ENCODE assay signal across 28 cellular contexts in the genomic region with DNA sequence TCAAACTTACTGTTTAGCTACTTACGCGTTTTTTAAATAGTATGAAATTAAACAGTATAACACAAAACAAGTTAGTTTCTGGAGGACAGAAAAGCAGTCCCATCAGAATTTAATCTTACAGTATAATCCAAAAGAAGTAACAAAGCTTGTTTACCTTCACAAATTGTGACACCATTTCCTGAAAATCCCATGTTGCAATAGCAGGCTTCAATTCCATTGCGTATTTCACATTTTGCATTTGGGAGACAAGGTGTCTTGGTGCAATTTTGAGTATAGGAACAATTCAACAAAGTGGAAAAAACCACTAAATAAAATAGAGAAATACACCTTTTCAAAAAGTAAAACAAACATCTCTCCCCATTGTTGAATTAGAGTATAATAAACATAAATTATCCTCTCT. TPM values are rescaled to one million over a fixed set of nuclear protein-coding genes. Genes with fewer than 3 reads are reported as not detected.
DNase-seq lines count a peak whose midpoint lies in the region; TF ChIP-seq lines count a peak whose summit lies in the region.
"Had no signal": no experiment of that assay in that cellular context is flagged by ENCODE, and none has a peak within 500 bp of the region (broad histone marks: within the 10 kb centered on the region; RNA-seq: fewer than 3 reads in every experiment).

No MANE protein-coding gene starts in this region.

- CTCF ChIA-PET in activated naive CD4-positive, alpha-beta T cell treated with anti-CD3 and anti-CD28 coated beads for 36 hours (lab: Charles Lee), result no interaction called here

- H3K27ac Mint-ChIP-seq in activated naive CD4-positive, alpha-beta T cell treated with anti-CD3 and anti-CD28 coated beads for 36 hours, result no peak overlapping the region
- H3K27ac Mint-ChIP-seq: activated T-helper 1 cell treated with anti-CD3 and anti-CD28 coated beads, Interleukin-12 subunit alpha, Interleukin-12 subunit beta, Interleukin-2, Interleukin-4 antibody, amounts not matched to agents 30 ng/mL and 10 ng/mL and 1 ng/mL, durations not matched to agents 14 hours and 24 hours and 36 hours; GM23338; IgD-negative memory B cell; nephron progenitor cell had no signal

- H3K36me3 ChIP-seq in right atrium auricular region, result no peaks in the 10 kb centered on the region
- no peaks in the 10 kb centered on the region for H3K36me3 ChIP-seq in esophagus squamous epithelium
- H3K36me3 ChIP-seq in mesodermal cell (ENCODE audit: control insufficient read depth, insufficient read depth, low read length), result no peaks in the 10 kb centered on the region
- H3K36me3 ChIP-seq in uterus, result no peaks in the 10 kb centered on the region
- H3K36me3 ChIP-seq: WERI-Rb-1 had no signal

- H3K4me3 Mint-ChIP-seq in activated naive CD4-positive, alpha-beta T cell treated with anti-CD3 and anti-CD28 coated beads for 36 hours, result no peak overlapping the region
- H3K4me3 Mint-ChIP-seq: activated T-helper 1 cell treated with anti-CD3 and anti-CD28 coated beads, Interleukin-12 subunit alpha, Interleukin-12 subunit beta, Interleukin-2, Interleukin-4 antibody, amounts not matched to agents 30 ng/mL and 10 ng/mL and 1 ng/mL, durations not matched to agents 14 hours and 24 hours and 36 hours; GM23338; IgD-negative memory B cell; nephron progenitor cell had no signal

- H3K36me3 Mint-ChIP-seq in activated naive CD4-positive, alpha-beta T cell treated with anti-CD3 and anti-CD28 coated beads for 36 hours (ENCODE audit: low read depth), result no peaks in the 10 kb centered on the region
- H3K36me3 Mint-ChIP-seq: IgD-negative memory B cell had no signal

- WGBS in esophagus squamous epithelium, 2 donors, result 79 to 90% methylated on average over 3 of the region's 3 CpGs
- WGBS in mesodermal cell (ENCODE audit: insufficient coverage in 2 of 2), 2 experiments, result no CpG with 5 or more reads among the region's 3 CpGs

- TF ChIP-seq CTCF in right atrium auricular region (IDR thresholded peaks at IDR 0.05) (no peak), esophagus squamous epithelium (IDR thresholded peaks at IDR 0.05) (no peak), uterus (IDR thresholded peaks at IDR 0.05) (no peak)

- DNase-seq in right atrium auricular region (ENCODE audit: low spot score) (no peak), cardiac septum (ENCODE audit: low spot score) (no peak), esophagus squamous epithelium (lab: John Stamatoyannopoulos, UW) (no peak), uterus (no peak), NCI-H2227 (lab: John Stamatoyannopoulos, UW; ENCODE audit: unreplicated experiment) (no peak), NCI-H1694 (lab: John Stamatoyannopoulos, UW) (no peak)
- no peak for DNase-seq in activated naive CD4-positive, alpha-beta T cell treated with anti-CD3 and anti-CD28 coated beads for 36 hours
- DNase-seq: activated CD4-positive, alpha-beta T cell treated with anti-CD3 and anti-CD28 coated beads, Interleukin-2, amount 50 U/mL, for 4 hours; activated naive CD4-positive, alpha-beta T cell treated with anti-CD3 and anti-CD28 coated beads, Interleukin-2, amount 50 U/mL, for 16 hours; aorta; cerebellar nuclear complex; effector CD8-positive, alpha-beta T cell; GDM1; head of caudate nucleus; mucosa of descending colon; NCI-H1092 treated with DMSO at 0.1 percent for 48 hours; NCI-H2029; NCI-H82; nephron progenitor cell; stimulated activated CD4-positive, alpha-beta T cell treated with anti-CD3 and anti-CD28 coated beads, Interleukin-1b, Interleukin-23, amount 100 ng/mL, for 48 hours; substantia nigra; WERI-Rb-1 had no signal

- H3K27me3 ChIP-seq in right atrium auricular region, result no peaks in the 10 kb centered on the region
- H3K27me3 ChIP-seq in esophagus squamous epithelium, result peaks cover 0 to 7% (median 0%) of the 10 kb centered on the region in 4 donors
- no peaks in the 10 kb centered on the region for H3K27me3 ChIP-seq in uterus

- TF ChIP-seq POLR2A in esophagus squamous epithelium (IDR thresholded peaks at IDR 0.05), result no peak
- no peak for TF ChIP-seq POLR2A in uterus (IDR thresholded peaks at IDR 0.05)

- H3K27me3 Mint-ChIP-seq in activated naive CD4-positive, alpha-beta T cell treated with anti-CD3 and anti-CD28 coated beads for 36 hours (ENCODE audit: low read depth), result peaks cover 11% of the 10 kb centered on the region

- H3K27ac ChIP-seq in right atrium auricular region (peak overlapping the region; percentile 22 to 68), esophagus squamous epithelium (peak overlapping the region in 3 of 4 donors; percentile 19 to 64 (median 45)), mesodermal cell (ENCODE audit: low read depth, low read length, severe bottlenecking) (no peak overlapping the region), uterus (peak overlapping the region; percentile 29 to 76)
- H3K27ac ChIP-seq: WERI-Rb-1 had no signal

- H3K9me3 Mint-ChIP-seq in activated naive CD4-positive, alpha-beta T cell treated with anti-CD3 and anti-CD28 coated beads for 36 hours, result no peaks in the 10 kb centered on the region
- H3K9me3 Mint-ChIP-seq: activated T-helper 1 cell treated with anti-CD3 and anti-CD28 coated beads, Interleukin-12 subunit alpha, Interleukin-12 subunit beta, Interleukin-2, Interleukin-4 antibody, amounts not matched to agents 30 ng/mL and 10 ng/mL and 1 ng/mL, durations not matched to agents 14 hours and 24 hours and 36 hours; GM23338; IgD-negative memory B cell; nephron progenitor cell had no signal

- peaks cover 0 to 6% of the 10 kb centered on the region in 2 donors for H3K4me1 ChIP-seq in right atrium auricular region
- H3K4me1 ChIP-seq in esophagus squamous epithelium, result no peaks in the 10 kb centered on the region
- no peaks in the 10 kb centered on the region for H3K4me1 ChIP-seq in mesodermal cell (ENCODE audit: control insufficient read depth, insufficient read depth, low read length, poor library complexity, severe bottlenecking)
- no peaks in the 10 kb centered on the region for H3K4me1 ChIP-seq in uterus

- peak overlapping the region; percentile 20 to 23 for H3K4me3 ChIP-seq in right atrium auricular region
- H3K4me3 ChIP-seq in esophagus squamous epithelium, result peak overlapping the region in 3 of 4 donors; percentile 2 to 51 (median 32)
- peak overlapping the region; percentile 50 for H3K4me3 ChIP-seq in mesodermal cell (ENCODE audit: extremely low read depth, insufficient read depth, low read length, poor library complexity, severe bottlenecking)
- H3K4me3 ChIP-seq in uterus, result peak overlapping the region in 1 of 2 donors; percentile 8
- H3K4me3 ChIP-seq: mucosa of descending colon had no signal

- H3K9me3 ChIP-seq in right atrium auricular region (no peaks in the 10 kb centered on the region), esophagus squamous epithelium (no peaks in the 10 kb centered on the region), mesodermal cell (ENCODE audit: control insufficient read depth, low read length) (no peaks in the 10 kb centered on the region), uterus (no peaks in the 10 kb centered on the region)
- H3K9me3 ChIP-seq: mucosa of descending colon had no signal

- H3K4me1 Mint-ChIP-seq in activated naive CD4-positive, alpha-beta T cell treated with anti-CD3 and anti-CD28 coated beads for 36 hours (ENCODE audit: low read depth), result no peaks in the 10 kb centered on the region
- H3K4me1 Mint-ChIP-seq: IgD-negative memory B cell had no signal

- intact Hi-C loops in cardiac septum (cut with DNase I) (loop anchor here (5.0 kb wide), 2 partner anchors 77 to 187 kb away; no protein-coding TSS in a partner anchor), esophagus squamous epithelium (cut with DNase I) (no loop called here), uterus (cut with DNase I; ENCODE audit: low total_unique reads) (no loop called here)
- intact Hi-C loops in activated naive CD4-positive, alpha-beta T cell treated with anti-CD3 and anti-CD28 coated beads for 36 hours (cut with micrococcal nuclease), result no loop called here

RNA-seq across cellular contexts. Expression of a gene that starts 1.6 kb away (rescaled TPM):
- 10 to 100 TPM; 15.1 to 28.2 TPM for total RNA-seq in right atrium auricular region
- 23.5 TPM for total RNA-seq in cardiac septum
- total RNA-seq in esophagus squamous epithelium, result 10 to 100 TPM in 2 of 4 donors, 1 to 10 TPM in 2; 3.2 to 21.8 (median 14.1) TPM
- 71.0 TPM for polyA plus RNA-seq in mesodermal cell (2013, experiment 1 of 2)
- 63.0 TPM for polyA plus RNA-seq in mesodermal cell (2013, experiment 2 of 2)
- total RNA-seq in uterus, result 10 to 100 TPM; 19.0 to 54.9 (median 30.3) TPM
- total RNA-seq in activated naive CD4-positive, alpha-beta T cell treated with anti-CD3 and anti-CD28 coated beads for 36 hours, result not detected
- total RNA-seq: A673; activated T-helper 1 cell treated with anti-CD3 and anti-CD28 coated beads, Interleukin-12 subunit alpha, Interleukin-12 subunit beta, Interleukin-2, Interleukin-4 antibody, amounts not matched to agents 30 ng/mL and 10 ng/mL and 1 ng/mL, durations not matched to agents 14 hours and 24 hours and 36 hours; OCI-LY7 had no signal
- polyA plus RNA-seq: IgD-negative memory B cell had no signal

Comparison
In these comparisons a context has a peak if more than half of its experiments do, and no peak if none do; other contexts are left out.
1. RNA of a gene that starts 1.6 kb away (total RNA-seq): 19.0 to 54.9 TPM in uterus, 15.1 to 28.2 TPM in right atrium auricular region, 23.5 TPM in cardiac septum (single experiment) and 3.2 to 21.8 TPM in esophagus squamous epithelium; not detected in activated naive CD4-positive, alpha-beta T cell treated with anti-CD3 and anti-CD28 coated beads for 36 hours; every median in the first group is over 4 times any median in the second.